ENCODE assay signal across 18 cellular contexts in the genomic region with DNA sequence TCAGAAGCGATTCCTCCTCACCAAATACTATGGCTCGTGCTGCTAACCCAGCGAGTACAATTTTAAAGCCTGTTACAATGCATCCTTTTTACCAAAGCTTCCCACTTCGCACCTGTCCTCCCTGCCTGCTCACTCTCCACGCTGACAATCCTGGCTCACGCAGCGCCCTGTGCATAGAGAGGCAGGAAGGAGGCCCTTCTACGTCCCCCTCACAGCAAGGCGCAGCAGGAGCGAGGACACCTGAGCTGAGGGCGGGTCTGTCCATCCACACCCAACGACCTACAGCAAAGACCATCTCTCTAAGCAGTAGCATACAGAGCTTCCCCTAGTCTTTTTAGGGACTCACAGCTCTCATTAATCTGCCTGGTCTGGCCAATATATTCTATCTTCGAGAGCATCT. TPM values are rescaled to one million over a fixed set of nuclear protein-coding genes. Genes with fewer than 3 reads are reported as not detected.
DNase-seq lines count a peak whose midpoint lies in the region; ATAC-seq and TF ChIP-seq lines count a peak whose summit lies in the region.
"Had no signal": no experiment of that assay in that cellular context is flagged by ENCODE, and none has a peak within 500 bp of the region (broad histone marks: within the 10 kb centered on the region; RNA-seq: fewer than 3 reads in every experiment).

No MANE protein-coding gene starts in this region.

- H4K20me1 ChIP-seq in GM23248 (ENCODE audit: insufficient read depth) = no peaks in the 10 kb centered on the region

- H3K36me3 ChIP-seq in RWPE2 (ENCODE audit: low read depth) = peaks cover 54% of the 10 kb centered on the region
- no peaks in the 10 kb centered on the region for H3K36me3 ChIP-seq in GM23248 (ENCODE audit: low read depth)

- H3K9me2 ChIP-seq in GM23248 (ENCODE audit: insufficient read depth) = no peaks in the 10 kb centered on the region

- H3K9me3 ChIP-seq in RWPE2 (ENCODE audit: severe bottlenecking) (no peaks in the 10 kb centered on the region), GM23248 (ENCODE audit: low read depth) (no peaks in the 10 kb centered on the region)
- H3K9me3 ChIP-seq: Peyer's patch had no signal

- H3K4me3 ChIP-seq in RWPE2 (ENCODE audit: severe bottlenecking) (no peak overlapping the region), GM23248 (no peak overlapping the region)
- H3K4me3 ChIP-seq: GM23338, K562, Peyer's patch, SK-N-MC had no signal

- no peaks in the 10 kb centered on the region for H3K27me3 ChIP-seq in RWPE2 (ENCODE audit: insufficient read depth, poor library complexity, severe bottlenecking)
- H3K27me3 ChIP-seq in GM23248 (replicated peaks; ENCODE audit: insufficient read depth) = no peaks in the 10 kb centered on the region
- H3K27me3 ChIP-seq: Peyer's patch had no signal

- peak; percentile 31 for DNase-seq in activated CD8-positive, alpha-beta memory T cell treated with anti-CD3 and anti-CD28 coated beads, Interleukin-2, amount 10 ng/mL, durations not matched to agents 7 days and 5 days
- no peak for DNase-seq in activated CD8-positive, alpha-beta memory T cell treated with anti-CD3 and anti-CD28 coated beads for 24 hours
- DNase-seq in CD14-positive monocyte (ENCODE audit: low spot score) = peak; percentile 39
- peak; percentile 30 for DNase-seq in RWPE2 (ENCODE audit: low spot score)
- DNase-seq in endothelial cell (ENCODE audit: low spot score) = no peak
- DNase-seq in ACHN = no peak
- no peak for DNase-seq in GM23248
- DNase-seq: CD4-positive, alpha-beta memory T cell; DMS153; GDM1; NCI-H1417; NCI-H1930; SHP77 had no signal

- H2AFZ ChIP-seq in GM23248 = no peak overlapping the region

- H3K4me1 Mint-ChIP-seq in activated CD8-positive, alpha-beta memory T cell treated with anti-CD3 and anti-CD28 coated beads, Interleukin-2, amount 10 ng/mL, durations not matched to agents 7 days and 5 days = no peaks in the 10 kb centered on the region
- no peaks in the 10 kb centered on the region for H3K4me1 Mint-ChIP-seq in CD14-positive monocyte
- H3K4me1 Mint-ChIP-seq in endothelial cell (ENCODE audit: unreplicated experiment) = peaks cover 12% of the 10 kb centered on the region

- in situ Hi-C loops in ACHN (cut with HindIII; ENCODE audit: low pct_ligation_motif_present, low pct_unique_long_range_greater_than_20kb, low sequenced_read_pairs) = no loop called here
- in situ Hi-C loops in GM23248 (cut with MboI) = no loop called here

- WGBS in GM23248 (ENCODE audit: low coverage in 1 of 2, low lambda C conversion rate in 2 of 2, missing lambda C conversion rate in 2 of 2), 2 experiments = 67 to 69% methylated on average over 13 of the region's 13 CpGs

- no peaks in the 10 kb centered on the region for H3K27me3 Mint-ChIP-seq in activated CD8-positive, alpha-beta memory T cell treated with anti-CD3 and anti-CD28 coated beads, Interleukin-2, amount 10 ng/mL, durations not matched to agents 7 days and 5 days
- H3K27me3 Mint-ChIP-seq in CD14-positive monocyte (ENCODE audit: low read depth in 3 of 3) (peaks cover 0 to 2% (median 0%) of the 10 kb centered on the region in 3 donors), endothelial cell (ENCODE audit: unreplicated experiment) (peaks cover 6% of the 10 kb centered on the region)
- H3K27me3 Mint-ChIP-seq: CD4-positive, alpha-beta memory T cell had no signal

- TF ChIP-seq CTCF in CD14-positive monocyte (IDR thresholded peaks at IDR 0.05) (no peak), RWPE2 (IDR thresholded peaks at IDR 0.05; ENCODE audit: poor library complexity, severe bottlenecking) (no peak), endothelial cell (IDR thresholded peaks at IDR 0.05; ENCODE audit: unreplicated experiment) (no peak)

- no peak for ATAC-seq in activated CD8-positive, alpha-beta memory T cell treated with anti-CD3 and anti-CD28 coated beads, Interleukin-2, amount 10 ng/mL, durations not matched to agents 7 days and 5 days
- ATAC-seq in RWPE2 (ENCODE audit: low read depth) = no peak
- ATAC-seq in HG02763 (IDR thresholded peaks at IDR 0.05; ENCODE audit: unreplicated experiment) = no peak
- ATAC-seq: GM23338, K562 had no signal

- H3K79me2 ChIP-seq in GM23248 (ENCODE audit: insufficient read depth) = no peaks in the 10 kb centered on the region

- no peak overlapping the region for H3K4me3 Mint-ChIP-seq in activated CD8-positive, alpha-beta memory T cell treated with anti-CD3 and anti-CD28 coated beads, Interleukin-2, amount 10 ng/mL, durations not matched to agents 7 days and 5 days
- H3K4me3 Mint-ChIP-seq in CD14-positive monocyte (no peak overlapping the region), endothelial cell (ENCODE audit: unreplicated experiment) (peak overlapping the region; percentile 73)
- H3K4me3 Mint-ChIP-seq: GM23338 had no signal

- H3K9me3 Mint-ChIP-seq in activated CD8-positive, alpha-beta memory T cell treated with anti-CD3 and anti-CD28 coated beads, Interleukin-2, amount 10 ng/mL, durations not matched to agents 7 days and 5 days (ENCODE audit: low read depth) = no peaks in the 10 kb centered on the region
- H3K9me3 Mint-ChIP-seq in CD14-positive monocyte (no peaks in the 10 kb centered on the region), endothelial cell (ENCODE audit: unreplicated experiment) (no peaks in the 10 kb centered on the region)
- H3K9me3 Mint-ChIP-seq: CD4-positive, alpha-beta memory T cell; GM23338 had no signal

- H3K9ac ChIP-seq in GM23248 = no peak overlapping the region

- H3K27ac ChIP-seq in RWPE2 (ENCODE audit: poor library complexity, severe bottlenecking) = no peak overlapping the region
- H3K27ac ChIP-seq in GM23248 = no peak overlapping the region
- H3K27ac ChIP-seq: Peyer's patch, SK-N-MC had no signal

- no peak overlapping the region for H3K4me2 ChIP-seq in GM23248 (ENCODE audit: unreplicated experiment)
- H3K4me2 ChIP-seq: GM23338 had no signal

- CTCF ChIA-PET in activated CD8-positive, alpha-beta memory T cell treated with anti-CD3 and anti-CD28 coated beads, Interleukin-2, amount 10 ng/mL, durations not matched to agents 7 days and 5 days (lab: Charles Lee) = interaction anchor here (0.9 to 6.9 kb wide), 8 partner anchors 9 to 74 kb away, joined by 3 to 65 read pairs (median 4); no protein-coding TSS in a partner anchor

- H3K4me1 ChIP-seq in RWPE2 (ENCODE audit: insufficient read depth, poor library complexity, severe bottlenecking) (no peaks in the 10 kb centered on the region), GM23248 (ENCODE audit: insufficient read depth) (no peaks in the 10 kb centered on the region)
- H3K4me1 ChIP-seq: Peyer's patch had no signal

- no peaks in the 10 kb centered on the region for H3F3A ChIP-seq in GM23248 (ENCODE audit: insufficient read depth)

- no peak overlapping the region for H3K27ac Mint-ChIP-seq in activated CD8-positive, alpha-beta memory T cell treated with anti-CD3 and anti-CD28 coated beads, Interleukin-2, amount 10 ng/mL, durations not matched to agents 7 days and 5 days
- H3K27ac Mint-ChIP-seq in CD14-positive monocyte (peak overlapping the region in 6 of 7 donors; percentile 26 to 73 (median 49)), endothelial cell (ENCODE audit: unreplicated experiment) (no peak overlapping the region)
- H3K27ac Mint-ChIP-seq: GM23338 had no signal

- peaks cover 12% of the 10 kb centered on the region for H3K36me3 Mint-ChIP-seq in activated CD8-positive, alpha-beta memory T cell treated with anti-CD3 and anti-CD28 coated beads, Interleukin-2, amount 10 ng/mL, durations not matched to agents 7 days and 5 days
- H3K36me3 Mint-ChIP-seq in CD14-positive monocyte (peaks cover 92 to 98% of the 10 kb centered on the region in 2 donors), endothelial cell (ENCODE audit: low read depth, unreplicated experiment) (peaks cover 65% of the 10 kb centered on the region)

- intact Hi-C loops in CD14-positive monocyte (cut with micrococcal nuclease) = no loop called here

RNA-seq across cellular contexts. Expression of gene MKI67, which starts 46.0 kb away (rescaled TPM):
- total RNA-seq in activated CD8-positive, alpha-beta memory T cell treated with anti-CD3 and anti-CD28 coated beads, Interleukin-2, amount 10 ng/mL, durations not matched to agents 7 days and 5 days = 100 to 1,000 TPM; 333 to 418 TPM
- polyA plus RNA-seq in CD14-positive monocyte (under 1 TPM in 1 of 2 donors, not detected in 1; 0.02 TPM), GM23248 (2016; fragmentation: Nextera tagmentation; extraction: Ambion mirVana) (19.5 and 22.5 TPM in 2 replicates)
- 19.7 TPM for total RNA-seq in endothelial cell (ENCODE audit: unreplicated experiment)
- 9.5 and 12.2 TPM in 2 replicates for total RNA-seq in GM23248 (2014; rRNA removed; shearing (Covaris generic))

Comparison
In these comparisons a context has a peak if more than half of its experiments do, and no peak if none do; other contexts are left out.
1. DNase-seq: peak in activated CD8-positive, alpha-beta memory T cell treated with anti-CD3 and anti-CD28 coated beads, Interleukin-2, amount 10 ng/mL, durations not matched to agents 7 days and 5 days (single experiment), CD14-positive monocyte (single experiment) and RWPE2 (single experiment); none in activated CD8-positive, alpha-beta memory T cell treated with anti-CD3 and anti-CD28 coated beads for 24 hours (single experiment), endothelial cell (single experiment), ACHN (single experiment) and GM23248 (single experiment).
2. H3K27ac Mint-ChIP-seq: peak in CD14-positive monocyte (6 of 7); none in activated CD8-positive, alpha-beta memory T cell treated with anti-CD3 and anti-CD28 coated beads, Interleukin-2, amount 10 ng/mL, durations not matched to agents 7 days and 5 days (single experiment) and endothelial cell (single experiment).
3. RNA of gene MKI67, which starts 46.0 kb away (total RNA-seq): 333 to 418 TPM in activated CD8-positive, alpha-beta memory T cell treated with anti-CD3 and anti-CD28 coated beads, Interleukin-2, amount 10 ng/mL, durations not matched to agents 7 days and 5 days; 19.7 TPM in endothelial cell (single experiment) and 9.5 to 12.2 TPM in GM23248; every median in the first group is over 10 times any median in the second.